In the genomic region with DNA sequence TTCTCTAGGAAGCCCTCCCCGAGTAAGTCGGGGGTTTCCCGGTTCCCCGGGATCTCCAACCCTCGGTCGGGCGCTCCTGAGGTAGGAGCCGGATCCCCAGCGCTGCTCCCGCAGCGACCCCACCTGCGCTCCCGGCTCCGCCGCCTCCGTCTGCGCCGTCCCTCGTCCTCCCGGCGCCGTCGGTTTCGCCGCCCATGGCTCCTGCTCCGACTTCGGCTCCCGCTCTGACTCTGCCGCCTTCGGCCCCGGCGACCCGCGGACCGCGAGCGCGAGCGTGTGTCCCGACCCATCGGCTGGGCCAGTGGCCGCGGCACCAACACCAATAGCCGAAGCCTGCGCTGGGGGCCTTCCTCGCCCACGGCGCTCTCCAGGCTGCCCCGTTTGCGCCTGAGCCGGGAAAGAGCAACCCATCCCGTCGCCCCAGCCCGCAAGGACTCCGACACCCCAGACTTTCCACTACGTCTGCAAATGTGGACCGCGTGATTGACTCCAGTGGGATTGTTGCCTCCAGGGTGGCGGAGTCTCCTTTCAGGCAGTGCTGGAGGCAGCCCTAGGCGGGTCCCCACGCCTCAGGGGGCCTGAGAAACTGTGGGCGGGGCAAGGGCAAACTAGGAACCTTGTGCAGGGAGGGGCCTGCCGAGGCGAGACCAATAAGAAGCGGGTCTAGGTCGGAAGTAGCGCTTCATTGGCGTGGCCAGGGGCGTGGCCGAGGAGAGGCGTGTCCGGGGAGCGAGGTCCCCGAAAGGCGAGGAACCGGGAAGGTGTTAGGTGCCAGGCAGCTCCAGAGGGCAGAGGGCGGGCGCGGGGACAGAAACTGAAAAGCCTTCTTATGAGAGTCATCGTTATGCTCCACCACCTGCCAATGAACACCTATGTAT, we compare ENCODE assay signal across 1 cellular context.
TF ChIP-seq lines count a peak whose summit lies in the region.

TSS of gene CACTIN (minus strand) at position 318 of the 878 bp plus-strand sequence. CDS start at position 290, 28 bp downstream.

TF ChIP-seq in HepG2, 621 proteins besides CTCF, POLR2A, EP300 and RAD21 (continued from another document and continues in another):
- TF ChIP-seq, protein P1, sequence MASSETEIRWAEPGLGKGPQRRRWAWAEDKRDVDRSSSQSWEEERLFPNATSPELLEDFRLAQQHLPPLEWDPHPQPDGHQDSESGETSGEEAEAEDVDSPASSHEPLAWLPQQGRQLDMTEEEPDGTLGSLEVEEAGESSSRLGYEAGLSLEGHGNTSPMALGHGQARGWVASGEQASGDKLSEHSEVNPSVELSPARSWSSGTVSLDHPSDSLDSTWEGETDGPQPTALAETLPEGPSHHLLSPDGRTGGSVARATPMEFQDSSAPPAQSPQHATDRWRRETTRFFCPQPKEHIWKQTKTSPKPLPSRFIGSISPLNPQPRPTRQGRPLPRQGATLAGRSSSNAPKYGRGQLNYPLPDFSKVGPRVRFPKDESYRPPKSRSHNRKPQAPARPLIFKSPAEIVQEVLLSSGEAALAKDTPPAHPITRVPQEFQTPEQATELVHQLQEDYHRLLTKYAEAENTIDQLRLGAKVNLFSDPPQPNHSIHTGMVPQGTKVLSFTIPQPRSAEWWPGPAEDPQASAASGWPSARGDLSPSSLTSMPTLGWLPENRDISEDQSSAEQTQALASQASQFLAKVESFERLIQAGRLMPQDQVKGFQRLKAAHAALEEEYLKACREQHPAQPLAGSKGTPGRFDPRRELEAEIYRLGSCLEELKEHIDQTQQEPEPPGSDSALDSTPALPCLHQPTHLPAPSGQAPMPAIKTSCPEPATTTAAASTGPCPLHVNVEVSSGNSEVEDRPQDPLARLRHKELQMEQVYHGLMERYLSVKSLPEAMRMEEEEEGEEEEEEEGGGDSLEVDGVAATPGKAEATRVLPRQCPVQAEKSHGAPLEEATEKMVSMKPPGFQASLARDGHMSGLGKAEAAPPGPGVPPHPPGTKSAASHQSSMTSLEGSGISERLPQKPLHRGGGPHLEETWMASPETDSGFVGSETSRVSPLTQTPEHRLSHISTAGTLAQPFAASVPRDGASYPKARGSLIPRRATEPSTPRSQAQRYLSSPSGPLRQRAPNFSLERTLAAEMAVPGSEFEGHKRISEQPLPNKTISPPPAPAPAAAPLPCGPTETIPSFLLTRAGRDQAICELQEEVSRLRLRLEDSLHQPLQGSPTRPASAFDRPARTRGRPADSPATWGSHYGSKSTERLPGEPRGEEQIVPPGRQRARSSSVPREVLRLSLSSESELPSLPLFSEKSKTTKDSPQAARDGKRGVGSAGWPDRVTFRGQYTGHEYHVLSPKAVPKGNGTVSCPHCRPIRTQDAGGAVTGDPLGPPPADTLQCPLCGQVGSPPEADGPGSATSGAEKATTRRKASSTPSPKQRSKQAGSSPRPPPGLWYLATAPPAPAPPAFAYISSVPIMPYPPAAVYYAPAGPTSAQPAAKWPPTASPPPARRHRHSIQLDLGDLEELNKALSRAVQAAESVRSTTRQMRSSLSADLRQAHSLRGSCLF (CRISPR knock-in tag; IDR thresholded peaks at IDR 0.05; ENCODE audit: borderline replicate concordance) = no peak
- no peak for TF ChIP-seq ZFP82 (CRISPR knock-in tag; IDR thresholded peaks at IDR 0.05; ENCODE audit: borderline replicate concordance)
- TF ChIP-seq KLF15 (CRISPR knock-in tag; IDR thresholded peaks at IDR 0.05; ENCODE audit: borderline replicate concordance) = no peak
- TF ChIP-seq ZNF879 (CRISPR knock-in tag; IDR thresholded peaks at IDR 0.05) = no peak
- TF ChIP-seq PHB2 (IDR thresholded peaks at IDR 0.05; ENCODE audit: partially characterized antibody) = no peak
- no peak for TF ChIP-seq ZNF326 (CRISPR knock-in tag; IDR thresholded peaks at IDR 0.05; ENCODE audit: borderline replicate concordance)
- peak; percentile 99 for TF ChIP-seq ZNF501 (CRISPR knock-in tag; IDR thresholded peaks at IDR 0.05)
- TF ChIP-seq, protein P2, sequence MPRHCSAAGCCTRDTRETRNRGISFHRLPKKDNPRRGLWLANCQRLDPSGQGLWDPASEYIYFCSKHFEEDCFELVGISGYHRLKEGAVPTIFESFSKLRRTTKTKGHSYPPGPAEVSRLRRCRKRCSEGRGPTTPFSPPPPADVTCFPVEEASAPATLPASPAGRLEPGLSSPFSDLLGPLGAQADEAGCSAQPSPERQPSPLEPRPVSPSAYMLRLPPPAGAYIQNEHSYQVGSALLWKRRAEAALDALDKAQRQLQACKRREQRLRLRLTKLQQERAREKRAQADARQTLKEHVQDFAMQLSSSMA (CRISPR knock-in tag; IDR thresholded peaks at IDR 0.05) = no peak
- TF ChIP-seq, protein P3, sequence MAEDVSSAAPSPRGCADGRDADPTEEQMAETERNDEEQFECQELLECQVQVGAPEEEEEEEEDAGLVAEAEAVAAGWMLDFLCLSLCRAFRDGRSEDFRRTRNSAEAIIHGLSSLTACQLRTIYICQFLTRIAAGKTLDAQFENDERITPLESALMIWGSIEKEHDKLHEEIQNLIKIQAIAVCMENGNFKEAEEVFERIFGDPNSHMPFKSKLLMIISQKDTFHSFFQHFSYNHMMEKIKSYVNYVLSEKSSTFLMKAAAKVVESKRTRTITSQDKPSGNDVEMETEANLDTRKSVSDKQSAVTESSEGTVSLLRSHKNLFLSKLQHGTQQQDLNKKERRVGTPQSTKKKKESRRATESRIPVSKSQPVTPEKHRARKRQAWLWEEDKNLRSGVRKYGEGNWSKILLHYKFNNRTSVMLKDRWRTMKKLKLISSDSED (CRISPR knock-in tag; IDR thresholded peaks at IDR 0.05) = no peak
- TF ChIP-seq TBX2 (CRISPR knock-in tag; IDR thresholded peaks at IDR 0.05; ENCODE audit: borderline replicate concordance) = peak; percentile 96
- TF ChIP-seq IRX3 (CRISPR knock-in tag; IDR thresholded peaks at IDR 0.05; ENCODE audit: borderline replicate concordance, low read depth) = no peak; the same call in 1 of the 2 replicates
- TF ChIP-seq, protein P4, sequence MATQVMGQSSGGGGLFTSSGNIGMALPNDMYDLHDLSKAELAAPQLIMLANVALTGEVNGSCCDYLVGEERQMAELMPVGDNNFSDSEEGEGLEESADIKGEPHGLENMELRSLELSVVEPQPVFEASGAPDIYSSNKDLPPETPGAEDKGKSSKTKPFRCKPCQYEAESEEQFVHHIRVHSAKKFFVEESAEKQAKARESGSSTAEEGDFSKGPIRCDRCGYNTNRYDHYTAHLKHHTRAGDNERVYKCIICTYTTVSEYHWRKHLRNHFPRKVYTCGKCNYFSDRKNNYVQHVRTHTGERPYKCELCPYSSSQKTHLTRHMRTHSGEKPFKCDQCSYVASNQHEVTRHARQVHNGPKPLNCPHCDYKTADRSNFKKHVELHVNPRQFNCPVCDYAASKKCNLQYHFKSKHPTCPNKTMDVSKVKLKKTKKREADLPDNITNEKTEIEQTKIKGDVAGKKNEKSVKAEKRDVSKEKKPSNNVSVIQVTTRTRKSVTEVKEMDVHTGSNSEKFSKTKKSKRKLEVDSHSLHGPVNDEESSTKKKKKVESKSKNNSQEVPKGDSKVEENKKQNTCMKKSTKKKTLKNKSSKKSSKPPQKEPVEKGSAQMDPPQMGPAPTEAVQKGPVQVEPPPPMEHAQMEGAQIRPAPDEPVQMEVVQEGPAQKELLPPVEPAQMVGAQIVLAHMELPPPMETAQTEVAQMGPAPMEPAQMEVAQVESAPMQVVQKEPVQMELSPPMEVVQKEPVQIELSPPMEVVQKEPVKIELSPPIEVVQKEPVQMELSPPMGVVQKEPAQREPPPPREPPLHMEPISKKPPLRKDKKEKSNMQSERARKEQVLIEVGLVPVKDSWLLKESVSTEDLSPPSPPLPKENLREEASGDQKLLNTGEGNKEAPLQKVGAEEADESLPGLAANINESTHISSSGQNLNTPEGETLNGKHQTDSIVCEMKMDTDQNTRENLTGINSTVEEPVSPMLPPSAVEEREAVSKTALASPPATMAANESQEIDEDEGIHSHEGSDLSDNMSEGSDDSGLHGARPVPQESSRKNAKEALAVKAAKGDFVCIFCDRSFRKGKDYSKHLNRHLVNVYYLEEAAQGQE (IDR thresholded peaks at IDR 0.05; ENCODE audit: borderline replicate concordance in 1 of 2, low read depth in 1 of 2, low read length in 2 of 2) = no peak
- TF ChIP-seq ATF7 (IDR thresholded peaks at IDR 0.05) = no peak
- no peak for TF ChIP-seq ATF7 (CRISPR knock-in tag; IDR thresholded peaks at IDR 0.05)
- no peak for TF ChIP-seq ZNF280D (CRISPR knock-in tag; IDR thresholded peaks at IDR 0.05)
- peak; percentile 89 for TF ChIP-seq TBX3 (IDR thresholded peaks at IDR 0.05; ENCODE audit: borderline replicate concordance)
- 0 out of 2 replicates have a peak, but pooled peaks have one; percentile 82 for TF ChIP-seq ZNF563 (CRISPR knock-in tag; IDR thresholded peaks at IDR 0.05)
- TF ChIP-seq ZNF382 (CRISPR knock-in tag; IDR thresholded peaks at IDR 0.05; ENCODE audit: borderline replicate concordance) = no peak
- 0 out of 2 replicates have a peak, but pooled peaks have one; percentile 47 for TF ChIP-seq ZBTB14 (CRISPR knock-in tag; IDR thresholded peaks at IDR 0.05)
- no peak for TF ChIP-seq RARG (CRISPR knock-in tag; IDR thresholded peaks at IDR 0.05; ENCODE audit: low read depth)
- TF ChIP-seq, protein P5, sequence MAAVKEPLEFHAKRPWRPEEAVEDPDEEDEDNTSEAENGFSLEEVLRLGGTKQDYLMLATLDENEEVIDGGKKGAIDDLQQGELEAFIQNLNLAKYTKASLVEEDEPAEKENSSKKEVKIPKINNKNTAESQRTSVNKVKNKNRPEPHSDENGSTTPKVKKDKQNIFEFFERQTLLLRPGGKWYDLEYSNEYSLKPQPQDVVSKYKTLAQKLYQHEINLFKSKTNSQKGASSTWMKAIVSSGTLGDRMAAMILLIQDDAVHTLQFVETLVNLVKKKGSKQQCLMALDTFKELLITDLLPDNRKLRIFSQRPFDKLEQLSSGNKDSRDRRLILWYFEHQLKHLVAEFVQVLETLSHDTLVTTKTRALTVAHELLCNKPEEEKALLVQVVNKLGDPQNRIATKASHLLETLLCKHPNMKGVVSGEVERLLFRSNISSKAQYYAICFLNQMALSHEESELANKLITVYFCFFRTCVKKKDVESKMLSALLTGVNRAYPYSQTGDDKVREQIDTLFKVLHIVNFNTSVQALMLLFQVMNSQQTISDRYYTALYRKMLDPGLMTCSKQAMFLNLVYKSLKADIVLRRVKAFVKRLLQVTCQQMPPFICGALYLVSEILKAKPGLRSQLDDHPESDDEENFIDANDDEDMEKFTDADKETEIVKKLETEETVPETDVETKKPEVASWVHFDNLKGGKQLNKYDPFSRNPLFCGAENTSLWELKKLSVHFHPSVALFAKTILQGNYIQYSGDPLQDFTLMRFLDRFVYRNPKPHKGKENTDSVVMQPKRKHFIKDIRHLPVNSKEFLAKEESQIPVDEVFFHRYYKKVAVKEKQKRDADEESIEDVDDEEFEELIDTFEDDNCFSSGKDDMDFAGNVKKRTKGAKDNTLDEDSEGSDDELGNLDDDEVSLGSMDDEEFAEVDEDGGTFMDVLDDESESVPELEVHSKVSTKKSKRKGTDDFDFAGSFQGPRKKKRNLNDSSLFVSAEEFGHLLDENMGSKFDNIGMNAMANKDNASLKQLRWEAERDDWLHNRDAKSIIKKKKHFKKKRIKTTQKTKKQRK (IDR thresholded peaks at IDR 0.05; ENCODE audit: low read length) = no peak
- TF ChIP-seq FIP1L1 (IDR thresholded peaks at IDR 0.05; ENCODE audit: borderline replicate concordance, insufficient read depth, low read depth, low read length) = no peak
- peak; percentile 81 for TF ChIP-seq REPIN1 (CRISPR knock-in tag; IDR thresholded peaks at IDR 0.05; ENCODE audit: borderline replicate concordance, low read depth)
- no peak for TF ChIP-seq HIC2 (CRISPR knock-in tag; IDR thresholded peaks at IDR 0.05; ENCODE audit: low read depth)
